1 cellular context compared by ENCODE assay signal in genomic region chr7:47538846-47539311, GRCh38.
TF ChIP-seq lines count a peak whose summit lies in the region.

No MANE protein-coding gene starts in this region.

TF ChIP-seq in HepG2, 621 proteins besides CTCF, POLR2A, EP300 and RAD21 (continued from another document and continues in another):
- TF ChIP-seq UBTF (CRISPR knock-in tag; IDR thresholded peaks at IDR 0.05) (no peak; the same call in 1 of the 2 replicates), BCLAF1 (IDR thresholded peaks at IDR 0.05) (no peak), AKAP8 (CRISPR knock-in tag; IDR thresholded peaks at IDR 0.05) (no peak), HHEX (CRISPR knock-in tag; IDR thresholded peaks at IDR 0.05) (no peak), ZKSCAN8 (CRISPR knock-in tag; IDR thresholded peaks at IDR 0.05; ENCODE audit: borderline replicate concordance) (peak; percentile 16; the same call in 1 of the 2 replicates), TRAFD1 (CRISPR knock-in tag; IDR thresholded peaks at IDR 0.05; ENCODE audit: borderline replicate concordance) (no peak), ZNF891 (CRISPR knock-in tag; IDR thresholded peaks at IDR 0.05) (peak; percentile 53; the same call in 1 of the 2 replicates), ZNF550 (CRISPR knock-in tag; IDR thresholded peaks at IDR 0.05; ENCODE audit: borderline replicate concordance) (no peak), ZNF337 (CRISPR knock-in tag; IDR thresholded peaks at IDR 0.05; ENCODE audit: borderline replicate concordance, low read depth) (no peak), ZNF335 (CRISPR knock-in tag; IDR thresholded peaks at IDR 0.05) (no peak), PHF21A (CRISPR knock-in tag; IDR thresholded peaks at IDR 0.05) (no peak), ELK4 (CRISPR knock-in tag; IDR thresholded peaks at IDR 0.05; ENCODE audit: borderline replicate concordance) (no peak), ISX (CRISPR knock-in tag; conservative IDR thresholded peaks at IDR 0.05) (no peak), MED1 (CRISPR knock-in tag; IDR thresholded peaks at IDR 0.05) (peak; percentile 66), RFX5 (IDR thresholded peaks at IDR 0.05; ENCODE audit: low read depth, low read length) (no peak), ZNF646 (CRISPR knock-in tag; IDR thresholded peaks at IDR 0.05) (no peak), CBFB (CRISPR knock-in tag; IDR thresholded peaks at IDR 0.05) (no peak), ZNF282 (IDR thresholded peaks at IDR 0.05; ENCODE audit: partially characterized antibody) (no peak), ZBTB2 (CRISPR knock-in tag; IDR thresholded peaks at IDR 0.05; ENCODE audit: low read depth) (no peak), ZNF513 (CRISPR knock-in tag; conservative IDR thresholded peaks at IDR 0.05) (no peak), ZBTB34 (CRISPR knock-in tag; IDR thresholded peaks at IDR 0.05) (0 out of 2 replicates have a peak, but pooled peaks have one; percentile 78), PAF1 (CRISPR knock-in tag; IDR thresholded peaks at IDR 0.05) (no peak), HINFP (CRISPR knock-in tag; IDR thresholded peaks at IDR 0.05; ENCODE audit: low read depth) (no peak), JUNB (CRISPR knock-in tag; IDR thresholded peaks at IDR 0.05; ENCODE audit: borderline replicate concordance) (no peak), ZNF281 (CRISPR knock-in tag; IDR thresholded peaks at IDR 0.05; ENCODE audit: borderline replicate concordance) (0 out of 2 replicates have a peak, but pooled peaks have one; percentile 17)
